9 cellular contexts compared by ENCODE assay signal in genomic region chr3:134846943-134847342, GRCh38. TPM values are rescaled to one million over a fixed set of nuclear protein-coding genes. Genes with fewer than 3 reads are reported as not detected.
DNase-seq lines count a peak whose midpoint lies in the region; ATAC-seq and TF ChIP-seq lines count a peak whose summit lies in the region.
"Had no signal": no experiment of that assay in that cellular context is flagged by ENCODE, and none has a peak within 500 bp of the region (broad histone marks: within the 10 kb centered on the region; RNA-seq: fewer than 3 reads in every experiment).

No MANE protein-coding gene starts in this region.

- intact Hi-C loops in sciatic nerve (cut with DNase I): no loop called here

- H3K4me3 ChIP-seq in SJCRH30 (peak overlapping the region; percentile 14; the same call in 1 of the 2 replicates), tibial nerve (no peak overlapping the region)

- H3K27me3 ChIP-seq in SJCRH30 (no peaks in the 10 kb centered on the region), foreskin keratinocyte (no peaks in the 10 kb centered on the region), tibial nerve (no peaks in the 10 kb centered on the region)

- peak; percentile 80 for DNase-seq in GOT3 (lab: John Stamatoyannopoulos, UW)
- peak; percentile 90 to 95 for DNase-seq in SJCRH30
- DNase-seq in foreskin keratinocyte: peak; percentile 85 to 89
- DNase-seq in sciatic nerve (ENCODE audit: low spot score): no peak
- DNase-seq in NCI-H446 (lab: John Stamatoyannopoulos, UW): no peak
- DNase-seq in NCI-H1436 (lab: John Stamatoyannopoulos, UW): no peak
- DNase-seq in tibial nerve (ENCODE audit: low spot score in 2 of 2): no peak
- DNase-seq: naive thymus-derived CD4-positive, alpha-beta T cell had no signal

- TF ChIP-seq CTCF in foreskin keratinocyte (conservative IDR thresholded peaks at IDR 0.05) (no peak), tibial nerve (IDR thresholded peaks at IDR 0.05) (no peak)

- TF ChIP-seq EP300 in tibial nerve (IDR thresholded peaks at IDR 0.05): peak in 1 of 2 donors; percentile 14

- no peak for TF ChIP-seq POLR2A in tibial nerve (IDR thresholded peaks at IDR 0.05)

- ATAC-seq in foreskin keratinocyte: peak; percentile 93
- ATAC-seq in sciatic nerve: peak; percentile 69
- ATAC-seq: activated CD4-positive, CD25-positive, alpha-beta regulatory T cell treated with anti-CD3 and anti-CD28 coated beads, Interleukin-2, amount 50 U/mL, for 24 hours; naive thymus-derived CD4-positive, alpha-beta T cell had no signal

- H3K36me3 ChIP-seq in SJCRH30 (no peaks in the 10 kb centered on the region), tibial nerve (no peaks in the 10 kb centered on the region)

- H3K27ac ChIP-seq in SJCRH30 (peak overlapping the region; percentile 92), foreskin keratinocyte (no peak overlapping the region), tibial nerve (no peak overlapping the region)

- H3K4me1 ChIP-seq in SJCRH30: peaks cover 34% of the 10 kb centered on the region
- no peaks in the 10 kb centered on the region for H3K4me1 ChIP-seq in foreskin keratinocyte
- H3K4me1 ChIP-seq in tibial nerve: no peaks in the 10 kb centered on the region

- H3K9me3 ChIP-seq in SJCRH30 (replicated peaks) (peaks cover 4% of the 10 kb centered on the region), tibial nerve (peaks cover 0 to 26% (median 3%) of the 10 kb centered on the region in 4 donors)

- WGBS in tibial nerve, 2 donors: 16 to 18% methylated on average over 10 of the region's 10 CpGs

RNA-seq across cellular contexts. Expression of gene EPHB1, which starts 51.9 kb away (rescaled TPM):
- 2.1 and 2.5 TPM in 2 replicates for total RNA-seq in SJCRH30 (2014; rRNA removed; shearing (Covaris generic))
- total RNA-seq in foreskin keratinocyte: 0.07 and 0.17 TPM in 2 replicates
- polyA plus RNA-seq in foreskin keratinocyte: 0.04 and 0.06 TPM in 2 replicates
- total RNA-seq in sciatic nerve: 6.6 TPM
- total RNA-seq in tibial nerve: 1 to 10 TPM in 3 of 4 donors, under 1 TPM in 1; 0.30 to 5.3 (median 2.6) TPM
- polyA plus RNA-seq: naive thymus-derived CD4-positive, alpha-beta T cell had no signal

Comparison
In these comparisons a context has a peak if more than half of its experiments do, and no peak if none do; other contexts are left out.
1. DNase-seq: peak in GOT3 (single experiment), SJCRH30 (2 of 2) and foreskin keratinocyte (2 of 2); none in sciatic nerve (single experiment), NCI-H446 (0 of 2), NCI-H1436 (single experiment) and tibial nerve (0 of 2).